8 cellular contexts compared by ENCODE assay signal in the genomic region with DNA sequence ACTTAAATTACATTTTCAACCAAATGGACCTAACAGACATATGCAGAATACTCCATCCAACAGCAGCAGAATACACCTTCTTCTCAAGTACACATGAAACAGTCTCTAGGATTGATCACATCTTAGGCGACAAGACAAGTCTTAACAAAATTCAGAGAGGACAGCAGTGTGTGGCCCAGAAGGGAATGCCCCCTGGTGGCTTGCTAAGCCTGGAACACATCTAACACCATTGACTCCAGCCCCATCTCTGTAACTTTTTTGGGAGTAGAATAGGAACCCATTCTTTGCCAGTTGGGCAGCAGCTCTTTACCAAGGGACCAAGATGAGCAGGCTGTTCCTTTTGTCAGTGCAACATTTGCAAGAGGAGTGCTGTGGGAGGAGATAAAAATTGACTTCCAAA.
DNase-seq lines count a peak whose midpoint lies in the region; ATAC-seq and TF ChIP-seq lines count a peak whose summit lies in the region.

No MANE protein-coding gene starts in this region.

- peak; percentile 97 for ATAC-seq in GM18868 (IDR thresholded peaks at IDR 0.05; ENCODE audit: unreplicated experiment)
- ATAC-seq in HG03378 (IDR thresholded peaks at IDR 0.05; ENCODE audit: unreplicated experiment) = peak; percentile 75
- ATAC-seq in esophagus mucosa = peak; percentile 32
- peak; percentile 57 to 78 (median 68) for ATAC-seq in psoas muscle

- no peaks in the 10 kb centered on the region for H3K27me3 ChIP-seq in psoas muscle (ENCODE audit: insufficient read depth in 3 of 3, low read length in 2 of 3)

- TF ChIP-seq CTCF in AG09309 (IDR thresholded peaks at IDR 0.05; ENCODE audit: control insufficient read depth, insufficient read depth, low read depth, low read length, missing control alignments) = peak; percentile 78
- TF ChIP-seq CTCF in psoas muscle (IDR thresholded peaks at IDR 0.05) = peak; percentile 50

- H3K9me3 ChIP-seq in psoas muscle = no peaks in the 10 kb centered on the region

- no peaks in the 10 kb centered on the region for H3K36me3 ChIP-seq in psoas muscle (ENCODE audit: insufficient read depth in 1 of 2, low read depth in 1 of 2)

- no peak for DNase-seq in AG09309 (ENCODE audit: low read depth)
- DNase-seq in activated CD4-positive, alpha-beta T cell treated with anti-CD3 and anti-CD28 coated beads, Interleukin-2, amount 50 U/mL, for 1 hour = peak; percentile 41
- no peak for DNase-seq in psoas muscle
- DNase-seq in NCI-H1092 (lab: John Stamatoyannopoulos, UW) = no peak
- DNase-seq in NCI-H1417 (lab: John Stamatoyannopoulos, UW) = no peak

- intact Hi-C loops in psoas muscle (cut with DNase I) = loop anchor here (5.0 to 10.0 kb wide), 3 partner anchors 73 to 252 kb away; partner anchors contain the start of gene PLCL1 (in 2 of the 2)

- H3K27ac ChIP-seq in psoas muscle = peak overlapping the region; percentile 23

- peaks cover 24% of the 10 kb centered on the region for H3K4me1 ChIP-seq in psoas muscle

- 68 to 73% (median 70%) methylated on average over 1 of the region's 1 CpG for WGBS in psoas muscle, 3 donors

- H3K4me3 ChIP-seq in AG09309 (ENCODE audit: control insufficient read depth, low read depth, low read length) = no peak overlapping the region
- H3K4me3 ChIP-seq in psoas muscle = no peak overlapping the region

Comparison
In these comparisons a context has a peak if more than half of its experiments do, and no peak if none do; other contexts are left out.
1. ATAC-seq: peak in every context shown above with its lines; median percentile 97 in GM18868; 75 in HG03378; 68 in psoas muscle; 32 in esophagus mucosa.